In the genomic region with DNA sequence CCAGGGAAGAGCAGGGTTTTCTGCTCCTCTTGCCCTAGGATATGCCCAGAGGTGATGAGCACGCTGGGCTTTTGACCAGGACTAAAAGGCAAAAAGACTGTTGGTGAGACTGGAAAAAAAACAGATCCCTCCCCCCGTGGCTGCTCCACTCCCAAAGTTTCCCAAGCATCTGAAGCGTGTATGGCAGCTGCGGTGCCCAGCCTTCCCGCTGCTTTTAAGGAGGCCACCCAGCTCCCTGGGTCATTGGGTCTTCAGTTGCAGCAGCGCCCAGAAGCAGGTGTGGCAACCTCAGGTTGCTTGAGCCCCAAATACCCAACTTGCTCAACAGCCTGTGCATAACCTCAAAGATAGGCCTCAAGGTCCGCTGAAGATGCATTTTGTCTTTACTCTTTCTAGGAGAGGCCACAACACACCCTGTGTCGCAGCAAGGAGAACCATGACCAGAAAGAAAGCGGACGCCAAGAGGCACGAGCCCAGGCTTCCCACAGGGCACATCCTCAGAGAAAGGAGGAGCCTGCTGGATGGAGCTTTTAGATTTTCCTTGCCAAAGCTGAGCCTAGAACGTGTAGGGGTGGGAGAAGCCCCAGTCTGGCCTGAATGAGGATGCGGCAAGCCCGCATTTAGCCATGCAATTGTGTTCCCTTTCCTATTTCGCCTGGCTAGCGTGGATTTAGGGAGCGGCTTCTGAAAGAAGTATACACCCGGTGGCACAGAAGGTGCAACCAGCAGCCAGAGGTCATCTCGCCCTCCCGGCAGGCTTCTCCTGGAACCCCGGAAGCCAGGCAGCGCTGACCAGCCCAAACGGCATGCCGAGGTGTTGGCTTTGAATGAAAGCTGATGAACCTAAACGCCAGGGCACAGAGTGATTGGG, we compare ENCODE assay signal across 12 cellular contexts. TPM values are rescaled to one million over a fixed set of nuclear protein-coding genes. Genes with fewer than 3 reads are reported as not detected.
DNase-seq lines count a peak whose midpoint lies in the region; ATAC-seq and TF ChIP-seq lines count a peak whose summit lies in the region.
"Had no signal": no experiment of that assay in that cellular context is flagged by ENCODE, and none has a peak within 500 bp of the region (broad histone marks: within the 10 kb centered on the region; RNA-seq: fewer than 3 reads in every experiment).

No MANE protein-coding gene starts in this region.

- peak overlapping the region; percentile 87 for H3K27ac ChIP-seq in VCaP

- no peaks in the 10 kb centered on the region for H3K36me3 ChIP-seq in iPS-15b (ENCODE audit: control insufficient read depth, insufficient read depth, low read length)

- H3K9me3 ChIP-seq in iPS-15b (ENCODE audit: control insufficient read depth, insufficient read depth, low read length) = no peaks in the 10 kb centered on the region

- H3K4me3 ChIP-seq in iPS-15b (ENCODE audit: low read depth, low read length) (peak overlapping the region; percentile 90), skeletal muscle cell (ENCODE audit: low read depth, low read length) (peak overlapping the region; percentile 60)

- peak; percentile 4 for DNase-seq in NCI-H2171 treated with DMSO at 0.1 percent for 48 hours (lab: John Stamatoyannopoulos, UW)
- DNase-seq in NCI-H2171 (lab: John Stamatoyannopoulos, UW) = no peak
- DNase-seq in skeletal muscle cell (ENCODE audit: low read depth) = no peak
- no peak for DNase-seq in NCI-H1092 treated with DMSO at 0.1 percent for 48 hours (lab: John Stamatoyannopoulos, UW)
- DNase-seq in Right ventricle myocardium superior = no peak
- no peak for DNase-seq in SKM-1 treated with dmso at 0.1 percent for 144 hours (lab: John Stamatoyannopoulos, UW; ENCODE audit: unreplicated experiment)
- DNase-seq: ACHN; activated CD4-positive, alpha-beta T cell treated with anti-CD3 and anti-CD28 coated beads, Interleukin-2, amount 50 U/mL, for 48 hours; NCI-H510A; stimulated activated CD4-positive, alpha-beta T cell treated with anti-CD3 and anti-CD28 coated beads, Interleukin-2, amount 100 ng/mL, for 24 hours had no signal

- TF ChIP-seq CTCF in VCaP (conservative IDR thresholded peaks at IDR 0.05) = no peak

- intact Hi-C loops in Right ventricle myocardium superior (cut with DNase I) = no loop called here

- no peak overlapping the region for H3K9ac ChIP-seq in iPS-15b (ENCODE audit: low read depth, low read length)

- H3K4me1 ChIP-seq in iPS-15b (ENCODE audit: control insufficient read depth, insufficient read depth, low read length) = peaks cover 9% of the 10 kb centered on the region

- H3K27me3 ChIP-seq in iPS-15b (ENCODE audit: control insufficient read depth, insufficient read depth, low read length) = peaks cover 8% of the 10 kb centered on the region

- no peak for ATAC-seq in Right ventricle myocardium superior (ENCODE audit: poor library complexity)

RNA-seq across cellular contexts. Expression of gene SRGAP3, which starts 1.9 kb away (rescaled TPM):
- total RNA-seq in Right ventricle myocardium superior = 5.1 TPM
